Comparison of ENCODE assay signal across 23 cellular contexts in genomic region chr22:16925407-16925966, GRCh38.
DNase-seq lines count a peak whose midpoint lies in the region; ATAC-seq, FAIRE-seq and TF ChIP-seq lines count a peak whose summit lies in the region.
"Had no signal": no experiment of that assay in that cellular context is flagged by ENCODE, and none has a peak within 500 bp of the region (broad histone marks: within the 10 kb centered on the region; RNA-seq: fewer than 3 reads in every experiment).

No MANE protein-coding gene starts in this region.

- POLR2A ChIA-PET in HepG2 (lab: Yijun Ruan, JAX), result no interaction called here

- H4K20me1 ChIP-seq in HepG2 (ENCODE audit: insufficient read depth, low read length) (no peaks in the 10 kb centered on the region), Karpas-422 (ENCODE audit: insufficient read depth, low read depth, low read length) (no peaks in the 10 kb centered on the region)
- H4K20me1 ChIP-seq: BLaER1 treated with 17β-estradiol and CSF1 and Interleukin-3, amounts not matched to agents 10 nM and 100 nM had no signal

- H3K4me1 ChIP-seq in HepG2 (ENCODE audit: insufficient read depth, low read length) (no peaks in the 10 kb centered on the region), right lobe of liver (no peaks in the 10 kb centered on the region), Karpas-422 (ENCODE audit: low read length) (peaks cover 41% of the 10 kb centered on the region)
- H3K4me1 ChIP-seq: A549 had no signal

- no peak for FAIRE-seq in HepG2 (lab: Jason Lieb, UNC)
- FAIRE-seq: A549, GM12878, GM12892, GM18507 had no signal

- intact Hi-C loops in HepG2 (cut with micrococcal nuclease; ENCODE audit: unreplicated experiment) (no loop called here), right lobe of liver (cut with DNase I) (no loop called here)

- no peak overlapping the region for H3K27ac ChIP-seq in HepG2 (ENCODE audit: extremely low read length, insufficient read depth, low read length)
- H3K27ac ChIP-seq in right lobe of liver, result no peak overlapping the region
- no peak overlapping the region for H3K27ac ChIP-seq in Karpas-422 (ENCODE audit: low read length)
- H3K27ac ChIP-seq: 22Rv1; A549; BLaER1 treated with 17β-estradiol and CSF1 and Interleukin-3, amounts not matched to agents 10 nM and 100 nM; C4-2B had no signal

- 10% methylated on average over 4 of the region's 4 CpGs for WGBS in HepG2 (ENCODE audit: low lambda C conversion rate)
- WGBS in right lobe of liver (ENCODE audit: insufficient coverage, low coverage, low lambda C conversion rate, missing lambda C conversion rate), result 69% methylated on average over 4 of the region's 4 CpGs

- no peak overlapping the region for H3K4me2 ChIP-seq in HepG2 (ENCODE audit: low read depth, low read length)
- no peak overlapping the region for H3K4me2 ChIP-seq in Karpas-422 (ENCODE audit: low read depth, low read length, poor library complexity, severe bottlenecking)
- H3K4me2 ChIP-seq: A549; BLaER1 treated with 17β-estradiol and CSF1 and Interleukin-3, amounts not matched to agents 10 nM and 100 nM had no signal

- ATAC-seq in HepG2 (no peak), right lobe of liver (no peak)
- ATAC-seq: A549; CD8-positive, alpha-beta T cell; GM12878 had no signal

- TF ChIP-seq POLR2A in HepG2 (IDR thresholded peaks at IDR 0.05; ENCODE audit: insufficient read depth in 1 of 2, low read depth in 2 of 2, low read length in 2 of 2), result no peak
- TF ChIP-seq POLR2A in right lobe of liver (IDR thresholded peaks at IDR 0.05), result no peak

- H3K79me2 ChIP-seq in HepG2 (ENCODE audit: insufficient read depth, low read length) (no peaks in the 10 kb centered on the region), Karpas-422 (ENCODE audit: low read length) (no peaks in the 10 kb centered on the region)

- H3K36me3 ChIP-seq in HepG2 (replicated peaks in 1 of 2; ENCODE audit: control insufficient read depth in 1 of 2, insufficient read depth in 2 of 2, low read length in 2 of 2) (no peaks in the 10 kb centered on the region), right lobe of liver (no peaks in the 10 kb centered on the region), Karpas-422 (ENCODE audit: insufficient read depth, low read length) (no peaks in the 10 kb centered on the region)
- H3K36me3 ChIP-seq: BLaER1 treated with 17β-estradiol and CSF1 and Interleukin-3, amounts not matched to agents 10 nM and 100 nM had no signal

- BruUV-seq in HepG2 (replicated peaks; lab: Mats Ljungman, UMichigan), result no TSS peak

- no peaks in the 10 kb centered on the region for H3K9me3 ChIP-seq in HepG2 (ENCODE audit: low read length)
- H3K9me3 ChIP-seq in right lobe of liver, result no peaks in the 10 kb centered on the region
- H3K9me3 ChIP-seq in Karpas-422 (ENCODE audit: low read length), result no peaks in the 10 kb centered on the region
- H3K9me3 ChIP-seq: A549; BLaER1 treated with 17β-estradiol and CSF1 and Interleukin-3, amounts not matched to agents 10 nM and 100 nM had no signal

- H2AFZ ChIP-seq in HepG2 (ENCODE audit: low read length) (no peak overlapping the region), Karpas-422 (ENCODE audit: low read length) (no peak overlapping the region)

- no peak for TF ChIP-seq EP300 in HepG2 (IDR thresholded peaks at IDR 0.05; ENCODE audit: low read depth in 2 of 2, low read length in 2 of 2)
- no peak for TF ChIP-seq EP300 in HepG2 (CRISPR knock-in tag; IDR thresholded peaks at IDR 0.05; ENCODE audit: borderline replicate concordance)

- CTCF ChIA-PET in HepG2 (lab: Yijun Ruan, JAX; ENCODE audit: low intra/inter-chr PET ratio, low total read pairs), result no interaction called here

- no peak for TF ChIP-seq RAD21 in HepG2 (CRISPR knock-in tag; IDR thresholded peaks at IDR 0.05)

- TF ChIP-seq CTCF in HepG2 (CRISPR knock-in tag; IDR thresholded peaks at IDR 0.05) (no peak), right lobe of liver (IDR thresholded peaks at IDR 0.05) (no peak)

- H3K27me3 ChIP-seq in HepG2 (ENCODE audit: control insufficient read depth in 1 of 2, insufficient read depth in 2 of 2, low read length in 2 of 2), result no peaks in the 10 kb centered on the region
- H3K27me3 ChIP-seq in right lobe of liver, result no peaks in the 10 kb centered on the region
- no peaks in the 10 kb centered on the region for H3K27me3 ChIP-seq in Karpas-422 (ENCODE audit: low read length)
- H3K27me3 ChIP-seq: BLaER1 treated with 17β-estradiol and CSF1 and Interleukin-3, amounts not matched to agents 10 nM and 100 nM had no signal

- in situ Hi-C loops in HepG2 (cut with HindIII; ENCODE audit: extremely low pct_ligation_motif_present, low pct_unique_long_range_greater_than_20kb), result no loop called here

- no peak overlapping the region for H3K9ac ChIP-seq in HepG2 (ENCODE audit: insufficient read depth, low read depth, low read length)
- H3K9ac ChIP-seq in Karpas-422 (ENCODE audit: low read length), result no peak overlapping the region
- H3K9ac ChIP-seq: BLaER1 treated with 17β-estradiol and CSF1 and Interleukin-3, amounts not matched to agents 10 nM and 100 nM had no signal

- H3K9me2 ChIP-seq in Karpas-422 (replicated peaks; ENCODE audit: insufficient read depth, low read length), result no peaks in the 10 kb centered on the region

- no peak for DNase-seq in HepG2 (ENCODE audit: low spot score)
- no peak for DNase-seq in right lobe of liver
- peak; percentile 27 for DNase-seq in Karpas-422
- DNase-seq in NCI-H146 treated with DMSO at 0.1 percent for 48 hours (lab: John Stamatoyannopoulos, UW; ENCODE audit: unreplicated experiment), result no peak
- no peak for DNase-seq in COLO829 (ENCODE audit: low spot score)
- DNase-seq: AML-193; CD4-positive, alpha-beta T cell; CD8-positive, alpha-beta T cell; COR-L47; DMS 273 treated with DMSO at 0.1 percent for 48 hours; DMS153; DMS53; DMS79; DND-41; EL; GDM1 had no signal

- H3K4me3 ChIP-seq in HepG2 (replicated peaks in 1 of 3; ENCODE audit: insufficient read depth in 1 of 3, low read depth in 2 of 3, low read length in 3 of 3) (no peak overlapping the region), right lobe of liver (no peak overlapping the region), Karpas-422 (ENCODE audit: low read length) (no peak overlapping the region)
- H3K4me3 ChIP-seq: A549; BLaER1 treated with 17β-estradiol and CSF1 and Interleukin-3, amounts not matched to agents 10 nM and 100 nM; GM12878 had no signal

TF ChIP-seq in HepG2, 621 proteins besides CTCF, POLR2A, EP300 and RAD21 (continues in another document):
- no peak for TF ChIP-seq TGIF2 (CRISPR knock-in tag; IDR thresholded peaks at IDR 0.05)
- peak; percentile 43; the same call in 1 of the 2 replicates for TF ChIP-seq CEBPB (IDR thresholded peaks at IDR 0.05; ENCODE audit: borderline replicate concordance, low read depth, low read length)
- TF ChIP-seq ZHX2 (IDR thresholded peaks at IDR 0.05; ENCODE audit: low read depth), result no peak
- TF ChIP-seq ZHX2 (CRISPR knock-in tag; IDR thresholded peaks at IDR 0.05; ENCODE audit: borderline replicate concordance), result no peak
- peak; percentile 68 for TF ChIP-seq ATF7 (IDR thresholded peaks at IDR 0.05)
- TF ChIP-seq ATF7 (CRISPR knock-in tag; IDR thresholded peaks at IDR 0.05), result no peak
